Comparison of ENCODE assay signal across 9 cellular contexts in the genomic region with DNA sequence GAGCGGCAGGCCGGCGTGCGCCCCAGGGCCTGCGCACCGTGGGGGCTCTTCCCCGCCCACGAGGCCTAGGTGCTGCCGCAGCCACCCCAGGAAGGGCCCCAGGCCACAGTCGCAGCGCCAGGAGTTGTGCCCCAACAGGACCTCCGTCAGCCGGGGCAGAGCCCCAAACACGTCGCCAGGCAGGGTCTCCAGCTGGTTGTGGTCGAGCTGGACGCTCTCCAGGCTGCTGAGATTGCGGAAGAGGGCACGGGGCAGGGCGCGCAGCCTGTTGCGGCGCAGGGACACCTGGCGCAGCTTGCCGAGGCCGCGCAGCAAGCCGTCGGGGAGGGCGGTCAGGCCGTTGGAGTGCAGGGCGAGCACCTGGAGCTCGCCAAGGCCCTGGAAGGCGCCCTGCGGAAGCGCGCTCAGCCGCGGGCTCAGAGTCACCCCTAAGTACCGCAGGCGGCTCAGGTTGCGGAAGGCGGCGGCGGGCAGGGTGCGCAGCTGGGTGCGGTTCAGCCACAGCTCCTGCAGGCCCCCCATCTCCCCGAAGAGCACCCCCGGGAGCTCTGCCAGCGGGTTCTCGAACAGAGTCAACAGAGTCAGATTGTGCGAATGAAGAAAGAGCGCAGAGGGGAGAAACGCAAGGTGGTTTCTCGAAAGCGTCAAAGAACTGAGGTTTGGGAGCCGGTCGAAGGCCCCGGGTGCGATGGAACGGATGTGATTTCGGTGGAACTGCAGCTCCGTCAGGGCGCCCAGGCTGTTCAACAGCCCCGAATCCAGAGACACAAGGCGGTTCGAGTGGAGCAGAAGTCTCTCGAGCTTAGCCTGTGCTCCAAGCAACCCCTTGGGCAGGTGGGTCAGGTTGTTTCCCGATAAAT. TPM values are rescaled to one million over a fixed set of nuclear protein-coding genes. Genes with fewer than 3 reads are reported as not detected.
A peak's percentile ranks its signal among the peaks of the same experiment; 100 is the strongest.
DNase-seq lines count a peak whose midpoint lies in the region; ATAC-seq, FAIRE-seq and TF ChIP-seq lines count a peak whose summit lies in the region.
"Had no signal": no experiment of that assay in that cellular context is flagged by ENCODE, and none has a peak within 500 bp of the region (broad histone marks: within the 10 kb centered on the region; RNA-seq: fewer than 3 reads in every experiment).

No MANE protein-coding gene starts in this region.

- in situ Hi-C loops in GM13977 (cut with MboI; ENCODE audit: low pct_unique_long_range_greater_than_20kb, low sequenced_read_pairs, unreplicated experiment): no loop called here

- H3K27ac Mint-ChIP-seq in T-helper 2 cell treated with Interferon-gamma antibody and Interleukin-4, amounts not matched to agents 5 μg/mL and 100 μg/mL, for 36 hours: peak overlapping the region; percentile 68

- H3K9me3 Mint-ChIP-seq in T-helper 2 cell treated with Interferon-gamma antibody and Interleukin-4, amounts not matched to agents 5 μg/mL and 100 μg/mL, for 36 hours: no peaks in the 10 kb centered on the region

- H3K36me3 ChIP-seq in rectal smooth muscle tissue (ENCODE audit: control insufficient read depth, insufficient read depth, low read length): no peaks in the 10 kb centered on the region

- TF ChIP-seq POLR2A in GM12892 (IDR thresholded peaks at IDR 0.05; ENCODE audit: low read depth, low read length): no peak

- DNase-seq in GM13977 (ENCODE audit: low spot score): peak; percentile 59
- DNase-seq in T-helper 2 cell treated with Interferon-gamma antibody and Interleukin-4, amounts not matched to agents 5 μg/mL and 100 μg/mL, for 36 hours (ENCODE audit: low spot score): peak; percentile 20
- DNase-seq in effector CD8-positive, alpha-beta T cell (lab: John Stamatoyannopoulos, UW): peak; percentile 14
- DNase-seq in GM12892 (ENCODE audit: insufficient read length): no peak
- no peak for DNase-seq in HT-29 (ENCODE audit: low spot score)
- DNase-seq in effector CD4-positive, alpha-beta T cell: no peak

- peak overlapping the region; percentile 29 for H3K4me3 ChIP-seq in rectal smooth muscle tissue (ENCODE audit: low read length)

- H3K4me3 Mint-ChIP-seq in T-helper 2 cell treated with Interferon-gamma antibody and Interleukin-4, amounts not matched to agents 5 μg/mL and 100 μg/mL, for 36 hours: peak overlapping the region; percentile 86

- FAIRE-seq in GM12892 (lab: Jason Lieb, UNC): no peak

- H3K4me1 Mint-ChIP-seq in T-helper 2 cell treated with Interferon-gamma antibody and Interleukin-4, amounts not matched to agents 5 μg/mL and 100 μg/mL, for 36 hours (ENCODE audit: low read depth): peaks cover 40% of the 10 kb centered on the region

- no peak for ATAC-seq in HG03095 (IDR thresholded peaks at IDR 0.05; ENCODE audit: unreplicated experiment)

- peaks cover 1% of the 10 kb centered on the region for H3K36me3 Mint-ChIP-seq in T-helper 2 cell treated with Interferon-gamma antibody and Interleukin-4, amounts not matched to agents 5 μg/mL and 100 μg/mL, for 36 hours (ENCODE audit: low read depth)
- H3K36me3 Mint-ChIP-seq: brain had no signal

- no peak overlapping the region for H3K27ac ChIP-seq in rectal smooth muscle tissue (ENCODE audit: low read depth, low read length)

- H3K27me3 ChIP-seq in rectal smooth muscle tissue (ENCODE audit: control insufficient read depth, insufficient read depth, low read length): peaks cover 2% of the 10 kb centered on the region

- no peaks in the 10 kb centered on the region for H3K4me1 ChIP-seq in rectal smooth muscle tissue (ENCODE audit: control insufficient read depth, insufficient read depth, low read length)

- peaks cover 31% of the 10 kb centered on the region for H3K27me3 Mint-ChIP-seq in T-helper 2 cell treated with Interferon-gamma antibody and Interleukin-4, amounts not matched to agents 5 μg/mL and 100 μg/mL, for 36 hours (ENCODE audit: low read depth)

- TF ChIP-seq CTCF in GM13977 (IDR thresholded peaks at IDR 0.05; ENCODE audit: extremely low read depth, insufficient read depth, missing control alignments): no peak

- no peak overlapping the region for H3K9ac ChIP-seq in rectal smooth muscle tissue (ENCODE audit: low read length)

RNA-seq across cellular contexts. Expression of gene GP5, which starts 1.9 kb away (rescaled TPM):
- not detected for polyA plus RNA-seq in GM12892 (2012; ENCODE audit: missing spikeins)
- total RNA-seq in HT-29 (2014; rRNA removed; shearing (Covaris generic)): 0.08 TPM in 1 of 2 replicates, not detected in the other

RNA-seq across cellular contexts. Expression of gene LRRC15, which starts 27.6 kb away (rescaled TPM):
- not detected for polyA plus RNA-seq in GM12892 (2012; ENCODE audit: missing spikeins)
- total RNA-seq in HT-29 (2014; rRNA removed; shearing (Covaris generic)): not detected in 2 replicates

RNA-seq across cellular contexts. Expression of gene CPN2, which starts 46.0 kb away (rescaled TPM):
- polyA plus RNA-seq in GM12892 (2012; ENCODE audit: missing spikeins): not detected
- not detected in 2 replicates for total RNA-seq in HT-29 (2014; rRNA removed; shearing (Covaris generic))

Comparison
In these comparisons a context has a peak if more than half of its experiments do, and no peak if none do; other contexts are left out.
1. DNase-seq: peak in GM13977 (single experiment), T-helper 2 cell treated with Interferon-gamma antibody and Interleukin-4, amounts not matched to agents 5 μg/mL and 100 μg/mL, for 36 hours (single experiment) and effector CD8-positive, alpha-beta T cell (single experiment); none in GM12892 (single experiment), HT-29 (single experiment) and effector CD4-positive, alpha-beta T cell (single experiment).